Comparison of ENCODE assay signal across 20 cellular contexts in the genomic region with DNA sequence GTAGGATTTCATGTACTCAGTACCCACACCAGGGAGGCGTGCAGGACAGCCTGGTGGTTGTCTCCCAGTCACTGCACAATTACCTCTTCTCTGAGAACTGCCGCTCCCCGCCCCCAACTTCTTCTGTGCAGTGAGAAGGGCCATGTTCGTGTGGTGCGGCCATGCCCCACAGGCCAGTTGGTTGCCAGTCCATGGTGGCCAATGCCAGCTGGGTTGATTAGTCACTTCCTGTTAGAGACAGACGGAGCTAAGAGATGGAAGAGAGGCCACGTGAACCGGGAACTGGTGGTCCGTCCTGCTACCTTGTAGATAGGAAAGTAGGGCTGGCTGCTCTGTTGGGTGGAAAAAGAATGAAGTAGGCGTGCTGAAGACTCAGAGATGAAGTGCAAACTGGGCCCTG.
"Had no signal": no experiment of that assay in that cellular context is flagged by ENCODE, and none has a peak within 500 bp of the region (broad histone marks: within the 10 kb centered on the region; RNA-seq: fewer than 3 reads in every experiment).

No MANE protein-coding gene starts in this region.

- H3K4me3 ChIP-seq: esophagus muscularis mucosa, gastrocnemius medialis, heart right ventricle, mucosa of descending colon, neural progenitor cell, psoas muscle, thoracic aorta, transverse colon had no signal

- DNase-seq: effector memory CD8-positive, alpha-beta T cell; gastrocnemius medialis; heart right ventricle; hypothalamus; kidney glomerular epithelial cell; mucosa of descending colon; naive thymus-derived CD8-positive, alpha-beta T cell; occipital lobe; psoas muscle; stimulated activated CD4-positive, alpha-beta T cell treated with anti-CD3 and anti-CD28 coated beads, Interleukin-2, amount 100 ng/mL, for 24 hours; stimulated activated CD4-positive, alpha-beta T cell treated with anti-CD3 and anti-CD28 coated beads, Interleukin-4, amount 100 ng/mL, for 4 hours; stimulated activated naive B cell treated with anti-CD40 and anti-IgM and Interleukin-4, amounts not matched to agents 10 μg/mL and 1 μg/mL and 100 μg/mL, for 72 hours; stimulated activated naive CD8-positive, alpha-beta T cell treated with anti-CD3 and anti-CD28 coated beads, Interleukin-15, amount 100 ng/mL, for 72 hours; transverse colon had no signal

- ATAC-seq: effector memory CD8-positive, alpha-beta T cell; gastrocnemius medialis; heart right ventricle; mucosa of descending colon; naive thymus-derived CD8-positive, alpha-beta T cell; psoas muscle; sciatic nerve; stimulated activated naive B cell treated with anti-CD40 and anti-IgM and Interleukin-4, amounts not matched to agents 10 μg/mL and 1 μg/mL and 100 μg/mL, for 72 hours; stimulated activated naive CD8-positive, alpha-beta T cell treated with anti-CD3 and anti-CD28 coated beads, Interleukin-15, amount 100 ng/mL, for 72 hours had no signal

- H3K36me3 ChIP-seq: esophagus muscularis mucosa, gastrocnemius medialis, heart right ventricle, neural progenitor cell, thoracic aorta, transverse colon had no signal

- H3K4me2 ChIP-seq: neural progenitor cell had no signal

- H3K9me3 ChIP-seq: esophagus muscularis mucosa, gastrocnemius medialis, heart right ventricle, mucosa of descending colon, psoas muscle, thoracic aorta, transverse colon had no signal

- H3K27ac ChIP-seq: epithelial cell of prostate, esophagus muscularis mucosa, gastrocnemius medialis, heart right ventricle, neural progenitor cell, parathyroid adenoma, psoas muscle, thoracic aorta, transverse colon had no signal

- H2AFZ ChIP-seq: neural progenitor cell, parathyroid adenoma had no signal

- H3K27me3 ChIP-seq: gastrocnemius medialis, neural progenitor cell, transverse colon had no signal

- H3K4me1 ChIP-seq: esophagus muscularis mucosa, gastrocnemius medialis, heart right ventricle, neural progenitor cell, parathyroid adenoma, psoas muscle, transverse colon had no signal

- H3K9ac ChIP-seq: neural progenitor cell, parathyroid adenoma had no signal
